In genomic region chr4:80336582-80336981, GRCh38 we compare ENCODE assay signal across 9 cellular contexts. TPM values are rescaled to one million over a fixed set of nuclear protein-coding genes. Genes with fewer than 3 reads are reported as not detected.
DNase-seq lines count a peak whose midpoint lies in the region; ATAC-seq and TF ChIP-seq lines count a peak whose summit lies in the region.
"Had no signal": no experiment of that assay in that cellular context is flagged by ENCODE, and none has a peak within 500 bp of the region (broad histone marks: within the 10 kb centered on the region; RNA-seq: fewer than 3 reads in every experiment).

No MANE protein-coding gene starts in this region.

- WGBS in lung, 2 donors = 9 to 11% methylated on average over 10 of the region's 10 CpGs

- peaks cover 2% of the 10 kb centered on the region for H3K9me3 Mint-ChIP-seq in activated CD4-positive, alpha-beta T cell treated with anti-CD3 and anti-CD28 coated beads, Interleukin-2, amount 10 ng/mL, durations not matched to agents 7 days and 5 days

- H3K4me3 ChIP-seq in colonic mucosa (peak overlapping the region; percentile 39), lung (no peak overlapping the region)

- H3K27me3 ChIP-seq in colonic mucosa (no peaks in the 10 kb centered on the region), lung (ENCODE audit: control insufficient read depth, insufficient read depth) (no peaks in the 10 kb centered on the region)

- ATAC-seq in lung (ENCODE audit: insufficient read depth, low FRiP score) (peak; percentile 36), HG03025 (IDR thresholded peaks at IDR 0.05; ENCODE audit: low FRiP score, unreplicated experiment) (no peak), HG02884 (IDR thresholded peaks at IDR 0.05; ENCODE audit: unreplicated experiment) (no peak), HG02763 (IDR thresholded peaks at IDR 0.05; ENCODE audit: unreplicated experiment) (no peak)

- H3K4me3 Mint-ChIP-seq in activated CD4-positive, alpha-beta T cell treated with anti-CD3 and anti-CD28 coated beads, Interleukin-2, amount 10 ng/mL, durations not matched to agents 7 days and 5 days = peak overlapping the region; percentile 74

- H3K27ac Mint-ChIP-seq in activated CD4-positive, alpha-beta T cell treated with anti-CD3 and anti-CD28 coated beads, Interleukin-2, amount 10 ng/mL, durations not matched to agents 7 days and 5 days = no peak overlapping the region

- H3K9ac ChIP-seq in colonic mucosa (ENCODE audit: low read depth in 2 of 2, low read length in 2 of 2) = no peak overlapping the region

- CTCF ChIA-PET in activated CD4-positive, alpha-beta T cell treated with anti-CD3 and anti-CD28 coated beads, Interleukin-2, amount 10 ng/mL, durations not matched to agents 7 days and 5 days (lab: Charles Lee) = interaction anchor here (0.7 kb wide), 1 partner anchor 694 kb away, joined by 5 read pairs; no protein-coding TSS in a partner anchor

- H3K4me1 ChIP-seq in colonic mucosa (no peaks in the 10 kb centered on the region), lung (ENCODE audit: control insufficient read depth in 2 of 2, insufficient read depth in 2 of 2, low read length in 2 of 2) (peaks cover 0 to 2% of the 10 kb centered on the region in 2 donors)

- POLR2A ChIA-PET in activated CD4-positive, alpha-beta T cell treated with anti-CD3 and anti-CD28 coated beads, Interleukin-2, amount 10 ng/mL, durations not matched to agents 7 days and 5 days (lab: Charles Lee) = no interaction called here

- H3K9me3 ChIP-seq in colonic mucosa (no peaks in the 10 kb centered on the region), lung (ENCODE audit: control insufficient read depth in 2 of 2, insufficient read depth in 1 of 2, low read length in 1 of 2) (peaks cover 0 to 5% of the 10 kb centered on the region in 2 donors)

- H3K27ac ChIP-seq in colonic mucosa (no peak overlapping the region), lung (ENCODE audit: low read depth in 1 of 2, low read length in 1 of 2) (no peak overlapping the region)

- peaks cover 19% of the 10 kb centered on the region for H3K27me3 Mint-ChIP-seq in activated CD4-positive, alpha-beta T cell treated with anti-CD3 and anti-CD28 coated beads, Interleukin-2, amount 10 ng/mL, durations not matched to agents 7 days and 5 days

- no peaks in the 10 kb centered on the region for H3K36me3 ChIP-seq in colonic mucosa
- H3K36me3 ChIP-seq in lung (ENCODE audit: control insufficient read depth in 2 of 2, insufficient read depth in 2 of 2, low read length in 2 of 2) = no peaks in the 10 kb centered on the region

- no peak for TF ChIP-seq CTCF in colonic mucosa (IDR thresholded peaks at IDR 0.05)
- TF ChIP-seq CTCF in lung (IDR thresholded peaks at IDR 0.05; ENCODE audit: control extremely low read depth, extremely low read depth) = no peak

- no peak for DNase-seq in activated CD4-positive, alpha-beta T cell treated with anti-CD3 and anti-CD28 coated beads, Interleukin-2, amount 10 ng/mL, durations not matched to agents 7 days and 5 days
- no peak for DNase-seq in activated CD4-positive, alpha-beta T cell treated with anti-CD3 and anti-CD28 coated beads, Interleukin-2, amount 50 U/mL, for 4 hours
- DNase-seq in NCI-H345 treated with DMSO at 0.1 percent for 48 hours (lab: John Stamatoyannopoulos, UW; ENCODE audit: unreplicated experiment) = peak; percentile 7
- peak; percentile 28 for DNase-seq in colonic mucosa
- peak; percentile 39 for DNase-seq in lung (ENCODE audit: low spot score)

- H3K36me3 Mint-ChIP-seq in activated CD4-positive, alpha-beta T cell treated with anti-CD3 and anti-CD28 coated beads, Interleukin-2, amount 10 ng/mL, durations not matched to agents 7 days and 5 days (ENCODE audit: low read depth) = no peaks in the 10 kb centered on the region

- intact Hi-C loops in colonic mucosa (cut with DNase I) = loop anchor here (5.0 kb wide), 1 partner anchor 1384 kb away; no protein-coding TSS in a partner anchor

- peaks cover 13% of the 10 kb centered on the region for H3K4me1 Mint-ChIP-seq in activated CD4-positive, alpha-beta T cell treated with anti-CD3 and anti-CD28 coated beads, Interleukin-2, amount 10 ng/mL, durations not matched to agents 7 days and 5 days

RNA-seq across cellular contexts. Expression of gene CFAP299, which starts 1.1 kb away (rescaled TPM):
- total RNA-seq in activated CD4-positive, alpha-beta T cell treated with anti-CD3 and anti-CD28 coated beads, Interleukin-2, amount 10 ng/mL, durations not matched to agents 7 days and 5 days = not detected
- total RNA-seq in colonic mucosa (not detected), lung (10 to 100 TPM in 1 of 2 donors, 1 to 10 TPM in 1; 7.9 to 30.2 TPM)
- polyA plus RNA-seq in lung = 1 to 10 TPM; 2.8 to 5.4 TPM
- total RNA-seq: urinary bladder had no signal
- polyA plus RNA-seq: urinary bladder had no signal

Comparison
In these comparisons a context has a peak if more than half of its experiments do, and no peak if none do; other contexts are left out.
1. DNase-seq: peak in NCI-H345 treated with DMSO at 0.1 percent for 48 hours (single experiment), colonic mucosa (single experiment) and lung (single experiment); none in activated CD4-positive, alpha-beta T cell treated with anti-CD3 and anti-CD28 coated beads, Interleukin-2, amount 10 ng/mL, durations not matched to agents 7 days and 5 days (single experiment) and activated CD4-positive, alpha-beta T cell treated with anti-CD3 and anti-CD28 coated beads, Interleukin-2, amount 50 U/mL, for 4 hours (0 of 2).
2. RNA of gene CFAP299, which starts 1.1 kb away (total RNA-seq): 7.9 to 30.2 TPM in lung; not detected in activated CD4-positive, alpha-beta T cell treated with anti-CD3 and anti-CD28 coated beads, Interleukin-2, amount 10 ng/mL, durations not matched to agents 7 days and 5 days and not detected in colonic mucosa; every median in the first group is over 4 times any median in the second.